In the genomic region with DNA sequence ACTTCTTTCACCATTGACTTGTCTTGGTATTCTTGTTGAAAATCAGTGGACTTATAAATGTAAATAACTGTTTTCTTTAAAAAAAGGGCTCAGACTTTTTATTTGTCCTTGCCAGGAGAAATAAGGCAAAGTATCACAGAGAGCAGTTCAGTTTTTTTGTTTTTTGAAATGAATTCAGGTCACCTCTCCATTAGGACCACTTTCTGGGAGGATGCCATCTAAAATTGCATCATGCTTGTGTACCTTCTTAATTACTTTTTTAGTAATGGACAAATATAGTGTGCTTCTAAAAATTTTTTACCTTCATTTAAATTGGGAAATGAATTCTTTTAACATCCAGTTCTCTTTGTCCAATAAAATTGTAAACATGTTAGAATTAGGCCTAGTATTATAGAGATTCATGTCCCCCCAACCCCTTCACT, we compare ENCODE assay signal across 10 cellular contexts.
DNase-seq lines count a peak whose midpoint lies in the region; ATAC-seq, FAIRE-seq and TF ChIP-seq lines count a peak whose summit lies in the region.
"Had no signal": no experiment of that assay in that cellular context is flagged by ENCODE, and none has a peak within 500 bp of the region (broad histone marks: within the 10 kb centered on the region; RNA-seq: fewer than 3 reads in every experiment).

No MANE protein-coding gene starts in this region.

- H3K27ac Mint-ChIP-seq in stimulated activated naive CD8-positive, alpha-beta T cell treated with anti-CD3 and anti-CD28 coated beads, Interleukin-15, Interleukin-2, amounts not matched to agents 100 ng/mL and 50 ng/mL, for 24 hours: no peak overlapping the region
- no peak overlapping the region for H3K27ac Mint-ChIP-seq in activated CD8-positive, alpha-beta T cell treated with anti-CD3 and anti-CD28 coated beads, Interleukin-2, amount 10 ng/mL, durations not matched to agents 7 days and 5 days

- peak overlapping the region; percentile 63 for H3K4me3 Mint-ChIP-seq in stimulated activated naive CD8-positive, alpha-beta T cell treated with anti-CD3 and anti-CD28 coated beads, Interleukin-15, Interleukin-2, amounts not matched to agents 100 ng/mL and 50 ng/mL, for 24 hours
- H3K4me3 Mint-ChIP-seq in activated CD8-positive, alpha-beta T cell treated with anti-CD3 and anti-CD28 coated beads, Interleukin-2, amount 10 ng/mL, durations not matched to agents 7 days and 5 days: peak overlapping the region; percentile 50

- H3K4me1 ChIP-seq in left lung (no peaks in the 10 kb centered on the region), tibial artery (peaks cover 0 to 40% (median 13%) of the 10 kb centered on the region in 4 donors)

- CTCF ChIA-PET in activated CD8-positive, alpha-beta T cell treated with anti-CD3 and anti-CD28 coated beads, Interleukin-2, amount 10 ng/mL, durations not matched to agents 7 days and 5 days (lab: Charles Lee): no interaction called here

- no peak for ATAC-seq in stimulated activated naive CD8-positive, alpha-beta T cell treated with anti-CD3 and anti-CD28 coated beads, Interleukin-15, Interleukin-2, amounts not matched to agents 100 U/mL and 50 U/mL, for 24 hours
- ATAC-seq in activated CD8-positive, alpha-beta T cell treated with anti-CD3 and anti-CD28 coated beads, Interleukin-2, amount 10 ng/mL, durations not matched to agents 7 days and 5 days: no peak
- ATAC-seq in left lung: peak; percentile 29

- no peak for DNase-seq in stimulated activated naive CD8-positive, alpha-beta T cell treated with anti-CD3 and anti-CD28 coated beads, Interleukin-15, Interleukin-2, amounts not matched to agents 100 U/mL and 50 U/mL, for 24 hours
- no peak for DNase-seq in activated CD8-positive, alpha-beta T cell treated with anti-CD3 and anti-CD28 coated beads, Interleukin-2, amount 10 ng/mL, durations not matched to agents 7 days and 5 days
- DNase-seq in left lung (no peak), SW 1271 (lab: John Stamatoyannopoulos, UW) (no peak), NCI-H774 (lab: John Stamatoyannopoulos, UW) (no peak), tibial artery (no peak), HTR-8/SVneo (ENCODE audit: insufficient read length, low spot score) (no peak)
- DNase-seq: DND-41; effector CD4-positive, alpha-beta T cell had no signal

- no peaks in the 10 kb centered on the region for H3K9me3 Mint-ChIP-seq in stimulated activated naive CD8-positive, alpha-beta T cell treated with anti-CD3 and anti-CD28 coated beads, Interleukin-15, Interleukin-2, amounts not matched to agents 100 ng/mL and 50 ng/mL, for 24 hours
- H3K9me3 Mint-ChIP-seq in activated CD8-positive, alpha-beta T cell treated with anti-CD3 and anti-CD28 coated beads, Interleukin-2, amount 10 ng/mL, durations not matched to agents 7 days and 5 days (ENCODE audit: insufficient read depth): no peaks in the 10 kb centered on the region

- H3K27me3 Mint-ChIP-seq in stimulated activated naive CD8-positive, alpha-beta T cell treated with anti-CD3 and anti-CD28 coated beads, Interleukin-15, Interleukin-2, amounts not matched to agents 100 ng/mL and 50 ng/mL, for 24 hours: no peaks in the 10 kb centered on the region
- no peaks in the 10 kb centered on the region for H3K27me3 Mint-ChIP-seq in activated CD8-positive, alpha-beta T cell treated with anti-CD3 and anti-CD28 coated beads, Interleukin-2, amount 10 ng/mL, durations not matched to agents 7 days and 5 days (ENCODE audit: low read depth)

- intact Hi-C loops in left lung (cut with DNase I): no loop called here
- intact Hi-C loops in tibial artery (cut with DNase I; ENCODE audit: low total_unique reads): no loop called here

- TF ChIP-seq CTCF in left lung (IDR thresholded peaks at IDR 0.05) (no peak), tibial artery (IDR thresholded peaks at IDR 0.05) (no peak)

- H3K27ac ChIP-seq in left lung: peak overlapping the region in 1 of 2 donors; percentile 28
- no peak overlapping the region for H3K27ac ChIP-seq in tibial artery

- H3K9me3 ChIP-seq in left lung (no peaks in the 10 kb centered on the region), tibial artery (no peaks in the 10 kb centered on the region)

- H3K4me1 Mint-ChIP-seq in stimulated activated naive CD8-positive, alpha-beta T cell treated with anti-CD3 and anti-CD28 coated beads, Interleukin-15, Interleukin-2, amounts not matched to agents 100 ng/mL and 50 ng/mL, for 24 hours (ENCODE audit: low read depth): no peaks in the 10 kb centered on the region
- H3K4me1 Mint-ChIP-seq in activated CD8-positive, alpha-beta T cell treated with anti-CD3 and anti-CD28 coated beads, Interleukin-2, amount 10 ng/mL, durations not matched to agents 7 days and 5 days (ENCODE audit: low read depth): no peaks in the 10 kb centered on the region

- no peaks in the 10 kb centered on the region for H3K27me3 ChIP-seq in left lung
- no peaks in the 10 kb centered on the region for H3K27me3 ChIP-seq in tibial artery

- POLR2A ChIA-PET in activated CD8-positive, alpha-beta T cell treated with anti-CD3 and anti-CD28 coated beads, Interleukin-2, amount 10 ng/mL, durations not matched to agents 7 days and 5 days (lab: Charles Lee): no interaction called here

- no peaks in the 10 kb centered on the region for H3K36me3 Mint-ChIP-seq in stimulated activated naive CD8-positive, alpha-beta T cell treated with anti-CD3 and anti-CD28 coated beads, Interleukin-15, Interleukin-2, amounts not matched to agents 100 ng/mL and 50 ng/mL, for 24 hours (ENCODE audit: low read depth)
- H3K36me3 Mint-ChIP-seq in activated CD8-positive, alpha-beta T cell treated with anti-CD3 and anti-CD28 coated beads, Interleukin-2, amount 10 ng/mL, durations not matched to agents 7 days and 5 days (ENCODE audit: low read depth): no peaks in the 10 kb centered on the region

- no peak for FAIRE-seq in HTR-8/SVneo (lab: Jason Lieb, UNC)

- no peak overlapping the region for H3K4me3 ChIP-seq in left lung
- peak overlapping the region in 1 of 2 donors; percentile 17 for H3K4me3 ChIP-seq in tibial artery

- H3K36me3 ChIP-seq in left lung (no peaks in the 10 kb centered on the region), tibial artery (no peaks in the 10 kb centered on the region)
